ENCODE assay signal across 1 cellular context in the genomic region with DNA sequence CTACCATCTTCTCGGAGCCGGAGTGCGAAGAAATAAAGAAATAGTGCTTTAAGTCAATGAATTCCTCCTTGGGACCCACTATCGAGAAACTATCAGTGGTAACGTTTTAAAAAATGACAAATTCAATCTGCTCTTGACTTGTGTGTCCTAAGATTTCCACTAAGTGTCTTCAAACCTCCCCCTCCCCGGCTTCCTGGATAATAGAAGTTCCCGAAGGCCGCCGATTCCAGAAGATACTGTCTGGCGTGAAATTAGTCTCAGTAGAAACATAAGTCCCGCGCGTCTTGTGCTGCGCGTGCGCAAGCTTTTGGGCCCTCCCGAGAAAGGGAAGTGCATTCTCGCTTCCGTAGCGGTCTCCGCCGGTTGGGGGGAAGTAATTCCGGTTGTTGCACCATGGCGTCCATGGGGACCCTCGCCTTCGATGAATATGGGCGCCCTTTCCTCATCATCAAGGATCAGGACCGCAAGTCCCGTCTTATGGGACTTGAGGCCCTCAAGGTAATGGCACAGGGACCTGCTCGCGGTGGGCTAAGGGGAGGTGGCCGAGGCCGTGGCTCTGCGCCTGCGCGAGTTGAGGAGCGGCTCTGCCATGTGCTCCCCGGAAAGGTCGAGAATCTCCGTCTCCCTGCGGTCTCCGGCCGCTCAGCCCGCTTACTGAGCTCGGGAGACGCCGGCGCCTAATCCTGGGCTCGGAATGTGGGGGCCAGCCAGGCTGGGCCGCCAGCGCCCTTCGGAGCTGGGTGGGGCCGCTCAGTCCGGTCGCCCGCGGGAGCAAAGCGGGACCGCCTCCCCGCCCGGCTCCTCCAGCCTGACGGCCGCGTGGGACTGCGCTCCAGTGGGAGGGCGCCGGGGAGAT.
TF ChIP-seq lines count a peak whose summit lies in the region.

A gene (plus strand): TSS at position 333 of the 856 bp plus-strand sequence. CDS start 61 bp downstream, at position 394.

TF ChIP-seq in GM12878, 131 proteins besides CTCF, POLR2A, EP300 and RAD21 (continued from another document and continues in another):
- TF ChIP-seq MEF2B (IDR thresholded peaks at IDR 0.05; ENCODE audit: partially characterized antibody, poor library complexity, severe bottlenecking) (no peak), CHD4 (IDR thresholded peaks at IDR 0.05) (no peak), ESRRA (IDR thresholded peaks at IDR 0.05; ENCODE audit: low read length) (no peak), GABPA (IDR thresholded peaks at IDR 0.05; ENCODE audit: low read depth) (peak; percentile 81), CBX5 (IDR thresholded peaks at IDR 0.05; ENCODE audit: low read depth) (no peak), ZBED1 (IDR thresholded peaks at IDR 0.05; ENCODE audit: borderline replicate concordance) (no peak), BACH1 (IDR thresholded peaks at IDR 0.05; ENCODE audit: borderline replicate concordance) (peak; percentile 40; the same call in 1 of the 2 replicates), CHD1 (IDR thresholded peaks at IDR 0.05; ENCODE audit: low read depth, low read length) (peak; percentile 97), NBN (IDR thresholded peaks at IDR 0.05) (peak; percentile 75), CEBPB (IDR thresholded peaks at IDR 0.05; ENCODE audit: borderline replicate concordance in 1 of 2, low read depth in 2 of 2, low read length in 2 of 2) (no peak), GATAD2B (conservative IDR thresholded peaks at IDR 0.05; ENCODE audit: low read depth) (peak; percentile 81), SMC3 (IDR thresholded peaks at IDR 0.05; ENCODE audit: borderline replicate concordance, low read length) (no peak), KDM1A (IDR thresholded peaks at IDR 0.05; ENCODE audit: borderline replicate concordance) (no peak), CBFB (IDR thresholded peaks at IDR 0.05; ENCODE audit: low read depth) (peak; percentile 68; the same call in 1 of the 2 replicates), ZZZ3 (IDR thresholded peaks at IDR 0.05; ENCODE audit: control insufficient read depth, insufficient read length, low read depth) (no peak), SIN3A (IDR thresholded peaks at IDR 0.05; ENCODE audit: low read depth, low read length) (peak; percentile 25), CHD2 (IDR thresholded peaks at IDR 0.05; ENCODE audit: borderline replicate concordance, low read depth, low read length) (peak; percentile 80; the same call in 1 of the 2 replicates), MXI1 (IDR thresholded peaks at IDR 0.05; ENCODE audit: low read depth, low read length) (peak; percentile 100), RB1 (IDR thresholded peaks at IDR 0.05; ENCODE audit: borderline replicate concordance) (no peak), ZNF384 (IDR thresholded peaks at IDR 0.05; ENCODE audit: borderline replicate concordance, low read depth, low read length) (peak; percentile 100), LARP7 (IDR thresholded peaks at IDR 0.05) (peak; percentile 89; the same call in 1 of the 2 replicates), NR2F1 (conservative IDR thresholded peaks at IDR 0.05) (peak; percentile 47; the same call in 1 of the 2 replicates), POLR2AphosphoS5 (IDR thresholded peaks at IDR 0.05; ENCODE audit: low read length) (peak; percentile 98), SPI1 (IDR thresholded peaks at IDR 0.05; ENCODE audit: borderline replicate concordance, insufficient read depth, low read depth, low read length) (peak; percentile 95), IKZF1 (conservative IDR thresholded peaks at IDR 0.05) (peak; percentile 80), STAT3 (IDR thresholded peaks at IDR 0.05; ENCODE audit: low read depth, low read length) (no peak), PML (IDR thresholded peaks at IDR 0.05; ENCODE audit: low read length) (peak; percentile 93), TCF3 (IDR thresholded peaks at IDR 0.05; ENCODE audit: borderline replicate concordance, insufficient read depth, low read depth, low read length) (no peak), NFYA (IDR thresholded peaks at IDR 0.05; ENCODE audit: borderline replicate concordance, low read depth, low read length) (no peak), POU2F2 (IDR thresholded peaks at IDR 0.05; ENCODE audit: borderline replicate concordance, low read depth, low read length) (peak; percentile 65; the same call in 2 of the 3 replicates), PAX5 (IDR thresholded peaks at IDR 0.05; ENCODE audit: borderline replicate concordance, low read depth, low read length) (no peak), SMAD5 (IDR thresholded peaks at IDR 0.05; ENCODE audit: low read depth) (peak; percentile 92), NRF1 (conservative IDR thresholded peaks at IDR 0.05; ENCODE audit: low read depth, low read length) (peak; percentile 81), BMI1 (IDR thresholded peaks at IDR 0.05; ENCODE audit: borderline replicate concordance) (no peak), MTA3 (IDR thresholded peaks at IDR 0.05; ENCODE audit: borderline replicate concordance, low read length) (no peak), SREBF2 (IDR thresholded peaks at IDR 0.05; ENCODE audit: low read length) (peak; percentile 85), TAF1 (IDR thresholded peaks at IDR 0.05; ENCODE audit: borderline replicate concordance, low read depth, low read length) (peak; percentile 90), ETV6 (conservative IDR thresholded peaks at IDR 0.05 in 1 of 2, IDR thresholded peaks at IDR 0.05 in 1 of 2; ENCODE audit: borderline replicate concordance in 1 of 2, low read depth in 1 of 2) (peak in 1 of 2 experiments; percentile 16; a peak in 1 of 4 replicates), YBX1 (IDR thresholded peaks at IDR 0.05) (no peak), CBX3 (IDR thresholded peaks at IDR 0.05; ENCODE audit: borderline replicate concordance, low read depth) (no peak)
- TF ChIP-seq, protein P1, sequence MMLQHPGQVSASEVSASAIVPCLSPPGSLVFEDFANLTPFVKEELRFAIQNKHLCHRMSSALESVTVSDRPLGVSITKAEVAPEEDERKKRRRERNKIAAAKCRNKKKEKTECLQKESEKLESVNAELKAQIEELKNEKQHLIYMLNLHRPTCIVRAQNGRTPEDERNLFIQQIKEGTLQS (IDR thresholded peaks at IDR 0.05; ENCODE audit: borderline replicate concordance, extremely low read depth, low read depth, low read length), result 0 out of 2 replicates have a peak, but pooled peaks have one; percentile 19
- TF ChIP-seq, protein P2, sequence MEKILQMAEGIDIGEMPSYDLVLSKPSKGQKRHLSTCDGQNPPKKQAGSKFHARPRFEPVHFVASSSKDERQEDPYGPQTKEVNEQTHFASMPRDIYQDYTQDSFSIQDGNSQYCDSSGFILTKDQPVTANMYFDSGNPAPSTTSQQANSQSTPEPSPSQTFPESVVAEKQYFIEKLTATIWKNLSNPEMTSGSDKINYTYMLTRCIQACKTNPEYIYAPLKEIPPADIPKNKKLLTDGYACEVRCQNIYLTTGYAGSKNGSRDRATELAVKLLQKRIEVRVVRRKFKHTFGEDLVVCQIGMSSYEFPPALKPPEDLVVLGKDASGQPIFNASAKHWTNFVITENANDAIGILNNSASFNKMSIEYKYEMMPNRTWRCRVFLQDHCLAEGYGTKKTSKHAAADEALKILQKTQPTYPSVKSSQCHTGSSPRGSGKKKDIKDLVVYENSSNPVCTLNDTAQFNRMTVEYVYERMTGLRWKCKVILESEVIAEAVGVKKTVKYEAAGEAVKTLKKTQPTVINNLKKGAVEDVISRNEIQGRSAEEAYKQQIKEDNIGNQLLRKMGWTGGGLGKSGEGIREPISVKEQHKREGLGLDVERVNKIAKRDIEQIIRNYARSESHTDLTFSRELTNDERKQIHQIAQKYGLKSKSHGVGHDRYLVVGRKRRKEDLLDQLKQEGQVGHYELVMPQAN (conservative IDR thresholded peaks at IDR 0.05), result peak; percentile 95; the same call in 1 of the 2 replicates
- TF ChIP-seq, protein P3, sequence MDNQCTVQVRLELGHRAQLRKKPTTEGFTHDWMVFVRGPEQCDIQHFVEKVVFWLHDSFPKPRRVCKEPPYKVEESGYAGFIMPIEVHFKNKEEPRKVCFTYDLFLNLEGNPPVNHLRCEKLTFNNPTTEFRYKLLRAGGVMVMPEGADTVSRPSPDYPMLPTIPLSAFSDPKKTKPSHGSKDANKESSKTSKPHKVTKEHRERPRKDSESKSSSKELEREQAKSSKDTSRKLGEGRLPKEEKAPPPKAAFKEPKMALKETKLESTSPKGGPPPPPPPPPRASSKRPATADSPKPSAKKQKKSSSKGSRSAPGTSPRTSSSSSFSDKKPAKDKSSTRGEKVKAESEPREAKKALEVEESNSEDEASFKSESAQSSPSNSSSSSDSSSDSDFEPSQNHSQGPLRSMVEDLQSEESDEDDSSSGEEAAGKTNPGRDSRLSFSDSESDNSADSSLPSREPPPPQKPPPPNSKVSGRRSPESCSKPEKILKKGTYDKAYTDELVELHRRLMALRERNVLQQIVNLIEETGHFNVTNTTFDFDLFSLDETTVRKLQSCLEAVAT (IDR thresholded peaks at IDR 0.05), result peak; percentile 58; the same call in 1 of the 2 replicates
- TF ChIP-seq, protein P4, sequence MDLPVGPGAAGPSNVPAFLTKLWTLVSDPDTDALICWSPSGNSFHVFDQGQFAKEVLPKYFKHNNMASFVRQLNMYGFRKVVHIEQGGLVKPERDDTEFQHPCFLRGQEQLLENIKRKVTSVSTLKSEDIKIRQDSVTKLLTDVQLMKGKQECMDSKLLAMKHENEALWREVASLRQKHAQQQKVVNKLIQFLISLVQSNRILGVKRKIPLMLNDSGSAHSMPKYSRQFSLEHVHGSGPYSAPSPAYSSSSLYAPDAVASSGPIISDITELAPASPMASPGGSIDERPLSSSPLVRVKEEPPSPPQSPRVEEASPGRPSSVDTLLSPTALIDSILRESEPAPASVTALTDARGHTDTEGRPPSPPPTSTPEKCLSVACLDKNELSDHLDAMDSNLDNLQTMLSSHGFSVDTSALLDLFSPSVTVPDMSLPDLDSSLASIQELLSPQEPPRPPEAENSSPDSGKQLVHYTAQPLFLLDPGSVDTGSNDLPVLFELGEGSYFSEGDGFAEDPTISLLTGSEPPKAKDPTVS (IDR thresholded peaks at IDR 0.05; ENCODE audit: low read depth, low read length), result peak; percentile 80
- TF ChIP-seq, protein P5, sequence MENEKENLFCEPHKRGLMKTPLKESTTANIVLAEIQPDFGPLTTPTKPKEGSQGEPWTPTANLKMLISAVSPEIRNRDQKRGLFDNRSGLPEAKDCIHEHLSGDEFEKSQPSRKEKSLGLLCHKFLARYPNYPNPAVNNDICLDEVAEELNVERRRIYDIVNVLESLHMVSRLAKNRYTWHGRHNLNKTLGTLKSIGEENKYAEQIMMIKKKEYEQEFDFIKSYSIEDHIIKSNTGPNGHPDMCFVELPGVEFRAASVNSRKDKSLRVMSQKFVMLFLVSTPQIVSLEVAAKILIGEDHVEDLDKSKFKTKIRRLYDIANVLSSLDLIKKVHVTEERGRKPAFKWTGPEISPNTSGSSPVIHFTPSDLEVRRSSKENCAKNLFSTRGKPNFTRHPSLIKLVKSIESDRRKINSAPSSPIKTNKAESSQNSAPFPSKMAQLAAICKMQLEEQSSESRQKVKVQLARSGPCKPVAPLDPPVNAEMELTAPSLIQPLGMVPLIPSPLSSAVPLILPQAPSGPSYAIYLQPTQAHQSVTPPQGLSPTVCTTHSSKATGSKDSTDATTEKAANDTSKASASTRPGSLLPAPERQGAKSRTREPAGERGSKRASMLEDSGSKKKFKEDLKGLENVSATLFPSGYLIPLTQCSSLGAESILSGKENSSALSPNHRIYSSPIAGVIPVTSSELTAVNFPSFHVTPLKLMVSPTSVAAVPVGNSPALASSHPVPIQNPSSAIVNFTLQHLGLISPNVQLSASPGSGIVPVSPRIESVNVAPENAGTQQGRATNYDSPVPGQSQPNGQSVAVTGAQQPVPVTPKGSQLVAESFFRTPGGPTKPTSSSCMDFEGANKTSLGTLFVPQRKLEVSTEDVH (IDR thresholded peaks at IDR 0.05; ENCODE audit: low read depth, partially characterized antibody), result peak; percentile 52
- TF ChIP-seq, protein P6, sequence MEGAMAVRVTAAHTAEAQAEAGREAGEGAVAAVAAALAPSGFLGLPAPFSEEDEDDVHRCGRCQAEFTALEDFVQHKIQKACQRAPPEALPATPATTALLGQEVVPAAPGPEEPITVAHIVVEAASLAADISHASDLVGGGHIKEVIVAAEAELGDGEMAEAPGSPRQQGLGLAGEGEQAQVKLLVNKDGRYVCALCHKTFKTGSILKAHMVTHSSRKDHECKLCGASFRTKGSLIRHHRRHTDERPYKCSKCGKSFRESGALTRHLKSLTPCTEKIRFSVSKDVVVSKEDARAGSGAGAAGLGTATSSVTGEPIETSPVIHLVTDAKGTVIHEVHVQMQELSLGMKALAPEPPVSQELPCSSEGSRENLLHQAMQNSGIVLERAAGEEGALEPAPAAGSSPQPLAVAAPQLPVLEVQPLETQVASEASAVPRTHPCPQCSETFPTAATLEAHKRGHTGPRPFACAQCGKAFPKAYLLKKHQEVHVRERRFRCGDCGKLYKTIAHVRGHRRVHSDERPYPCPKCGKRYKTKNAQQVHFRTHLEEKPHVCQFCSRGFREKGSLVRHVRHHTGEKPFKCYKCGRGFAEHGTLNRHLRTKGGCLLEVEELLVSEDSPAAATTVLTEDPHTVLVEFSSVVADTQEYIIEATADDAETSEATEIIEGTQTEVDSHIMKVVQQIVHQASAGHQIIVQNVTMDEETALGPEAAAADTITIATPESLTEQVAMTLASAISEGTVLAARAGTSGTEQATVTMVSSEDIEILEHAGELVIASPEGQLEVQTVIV (IDR thresholded peaks at IDR 0.05; ENCODE audit: borderline replicate concordance, partially characterized antibody), result peak; percentile 41
- TF ChIP-seq, protein P7, sequence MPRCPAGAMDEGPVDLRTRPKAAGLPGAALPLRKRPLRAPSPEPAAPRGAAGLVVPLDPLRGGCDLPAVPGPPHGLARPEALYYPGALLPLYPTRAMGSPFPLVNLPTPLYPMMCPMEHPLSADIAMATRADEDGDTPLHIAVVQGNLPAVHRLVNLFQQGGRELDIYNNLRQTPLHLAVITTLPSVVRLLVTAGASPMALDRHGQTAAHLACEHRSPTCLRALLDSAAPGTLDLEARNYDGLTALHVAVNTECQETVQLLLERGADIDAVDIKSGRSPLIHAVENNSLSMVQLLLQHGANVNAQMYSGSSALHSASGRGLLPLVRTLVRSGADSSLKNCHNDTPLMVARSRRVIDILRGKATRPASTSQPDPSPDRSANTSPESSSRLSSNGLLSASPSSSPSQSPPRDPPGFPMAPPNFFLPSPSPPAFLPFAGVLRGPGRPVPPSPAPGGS (IDR thresholded peaks at IDR 0.05; ENCODE audit: borderline replicate concordance, insufficient read depth, low read depth, low read length, poor library complexity, severe bottlenecking), result no peak
- TF ChIP-seq, protein P8, sequence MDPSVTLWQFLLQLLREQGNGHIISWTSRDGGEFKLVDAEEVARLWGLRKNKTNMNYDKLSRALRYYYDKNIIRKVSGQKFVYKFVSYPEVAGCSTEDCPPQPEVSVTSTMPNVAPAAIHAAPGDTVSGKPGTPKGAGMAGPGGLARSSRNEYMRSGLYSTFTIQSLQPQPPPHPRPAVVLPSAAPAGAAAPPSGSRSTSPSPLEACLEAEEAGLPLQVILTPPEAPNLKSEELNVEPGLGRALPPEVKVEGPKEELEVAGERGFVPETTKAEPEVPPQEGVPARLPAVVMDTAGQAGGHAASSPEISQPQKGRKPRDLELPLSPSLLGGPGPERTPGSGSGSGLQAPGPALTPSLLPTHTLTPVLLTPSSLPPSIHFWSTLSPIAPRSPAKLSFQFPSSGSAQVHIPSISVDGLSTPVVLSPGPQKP (IDR thresholded peaks at IDR 0.05; ENCODE audit: low read depth, low read length), result 0 out of 2 replicates have a peak, but pooled peaks have one; percentile 6
- TF ChIP-seq, protein P9, sequence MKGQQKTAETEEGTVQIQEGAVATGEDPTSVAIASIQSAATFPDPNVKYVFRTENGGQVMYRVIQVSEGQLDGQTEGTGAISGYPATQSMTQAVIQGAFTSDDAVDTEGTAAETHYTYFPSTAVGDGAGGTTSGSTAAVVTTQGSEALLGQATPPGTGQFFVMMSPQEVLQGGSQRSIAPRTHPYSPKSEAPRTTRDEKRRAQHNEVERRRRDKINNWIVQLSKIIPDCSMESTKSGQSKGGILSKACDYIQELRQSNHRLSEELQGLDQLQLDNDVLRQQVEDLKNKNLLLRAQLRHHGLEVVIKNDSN (IDR thresholded peaks at IDR 0.05; ENCODE audit: borderline replicate concordance, extremely low read length, insufficient read depth, low read depth, low read length), result no peak
